Comparison of ENCODE assay signal across 8 cellular contexts in the genomic region with DNA sequence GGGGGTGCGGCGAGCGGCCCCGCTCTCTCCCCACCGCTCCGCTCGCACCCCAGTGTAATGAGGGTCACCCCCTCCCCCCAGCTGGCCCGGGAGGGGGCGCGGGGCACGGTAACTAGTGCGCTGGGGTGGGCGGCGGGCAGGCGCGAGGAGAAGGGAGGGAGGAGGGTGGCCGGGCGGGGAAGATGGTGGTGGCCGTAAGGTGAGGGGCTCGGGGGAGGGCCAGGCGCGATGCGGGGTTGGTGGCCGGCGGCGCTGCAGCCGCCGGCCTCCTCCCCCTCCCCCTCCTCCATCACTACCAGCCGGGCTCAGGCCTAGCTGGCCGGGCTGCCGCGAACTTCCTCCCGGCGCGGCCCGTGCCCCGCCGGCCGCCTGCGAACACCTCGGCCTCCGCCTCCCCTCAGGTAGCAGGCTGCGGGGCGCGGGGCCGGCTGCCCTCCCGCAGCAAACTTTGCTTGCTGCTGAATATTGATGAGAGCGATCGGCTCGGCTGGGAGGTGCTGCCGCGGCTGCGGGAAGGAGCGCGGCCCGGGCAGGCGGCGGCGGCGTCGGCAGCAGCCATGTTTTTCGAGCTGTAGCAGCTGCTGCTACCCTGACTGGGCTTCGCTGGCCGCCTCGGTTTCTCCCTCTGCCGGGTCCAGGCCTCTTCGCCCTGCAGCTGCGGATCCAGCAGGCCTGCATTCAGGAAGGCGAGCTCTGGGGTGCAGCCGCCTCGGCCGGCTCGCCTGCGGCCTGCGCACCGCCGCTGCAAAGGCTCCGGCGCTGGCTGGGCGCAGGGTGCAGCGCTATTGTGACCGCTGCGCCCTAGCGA. TPM values are rescaled to one million over a fixed set of nuclear protein-coding genes. Genes with fewer than 3 reads are reported as not detected.
DNase-seq lines count a peak whose midpoint lies in the region; ATAC-seq and TF ChIP-seq lines count a peak whose summit lies in the region.

No MANE protein-coding gene starts in this region.

- H3K27ac Mint-ChIP-seq in dendritic cell treated with granulocyte-macrophage colony-stimulating factor and Interleukin-4, amounts not matched to agents 40 ng/mL and 50 ng/mL, for 4 days: peak overlapping the region; percentile 92

- intact Hi-C loops in dendritic cell treated with granulocyte-macrophage colony-stimulating factor and Interleukin-4, amounts not matched to agents 40 ng/mL and 50 ng/mL, for 4 days (cut with micrococcal nuclease): loop anchor here (2.0 to 5.0 kb wide), 2 partner anchors 19 to 168 kb away; partner anchors contain the start of genes PRELID1 and RAB24
- intact Hi-C loops in lower leg skin (cut with DNase I; ENCODE audit: low total_unique reads): no loop called here

- peaks cover 50% of the 10 kb centered on the region for H3K4me1 Mint-ChIP-seq in dendritic cell treated with granulocyte-macrophage colony-stimulating factor and Interleukin-4, amounts not matched to agents 40 ng/mL and 50 ng/mL, for 4 days (ENCODE audit: low read depth)

- H3K4me3 Mint-ChIP-seq in dendritic cell treated with granulocyte-macrophage colony-stimulating factor and Interleukin-4, amounts not matched to agents 40 ng/mL and 50 ng/mL, for 4 days: peak overlapping the region; percentile 81

- peak; percentile 32 for ATAC-seq in GM21619 (IDR thresholded peaks at IDR 0.05; ENCODE audit: unreplicated experiment)

- H3K4me3 ChIP-seq in lower leg skin (ENCODE audit: low read depth, poor library complexity, severe bottlenecking): peak overlapping the region; percentile 54

- no peak for TF ChIP-seq POLR2A in lower leg skin (IDR thresholded peaks at IDR 0.05)

- H3K9me3 Mint-ChIP-seq in dendritic cell treated with granulocyte-macrophage colony-stimulating factor and Interleukin-4, amounts not matched to agents 40 ng/mL and 50 ng/mL, for 4 days: no peaks in the 10 kb centered on the region

- peaks cover 5% of the 10 kb centered on the region for H3K27me3 Mint-ChIP-seq in dendritic cell treated with granulocyte-macrophage colony-stimulating factor and Interleukin-4, amounts not matched to agents 40 ng/mL and 50 ng/mL, for 4 days

- WGBS in lower leg skin, 2 donors: 0 to 1% methylated on average over 19 to 52 of the region's 84 CpGs

- peak; percentile 55 for DNase-seq in EL
- DNase-seq in KG1 (lab: John Stamatoyannopoulos, UW): peak; percentile 34
- DNase-seq in activated CD4-positive, CD25-positive, alpha-beta regulatory T cell treated with anti-CD3 and anti-CD28 coated beads, Interleukin-2, amount 50 U/mL, for 72 hours: peak; percentile 69
- DNase-seq in lower leg skin (ENCODE audit: low spot score in 2 of 2): no peak
- peak; percentile 9 for DNase-seq in stimulated activated CD8-positive, alpha-beta memory T cell treated with anti-CD3 and anti-CD28 coated beads, Interleukin-15, amount 100 ng/mL, for 1 hour (ENCODE audit: low read depth)
- no peak for DNase-seq in ureter (ENCODE audit: low spot score)

- H3K36me3 Mint-ChIP-seq in dendritic cell treated with granulocyte-macrophage colony-stimulating factor and Interleukin-4, amounts not matched to agents 40 ng/mL and 50 ng/mL, for 4 days (ENCODE audit: low read depth): peaks cover 49% of the 10 kb centered on the region

- TF ChIP-seq CTCF in lower leg skin (IDR thresholded peaks at IDR 0.05): no peak

RNA-seq across cellular contexts. Expression of gene NSD1, which starts 0.5 kb away (rescaled TPM):
- total RNA-seq in lower leg skin (10 to 100 TPM; 25.1 to 36.8 (median 34.2) TPM), ureter (118 TPM)

RNA-seq across cellular contexts. Expression of gene FGFR4, which starts 47.3 kb away (rescaled TPM):
- total RNA-seq in lower leg skin (1 to 10 TPM in 2 of 4 donors, under 1 TPM in 2; 0.13 to 8.0 (median 1.1) TPM), ureter (6.4 TPM)

Comparison
In these comparisons a context has a peak if more than half of its experiments do, and no peak if none do; other contexts are left out.
1. DNase-seq: peak in EL (single experiment), KG1 (single experiment), activated CD4-positive, CD25-positive, alpha-beta regulatory T cell treated with anti-CD3 and anti-CD28 coated beads, Interleukin-2, amount 50 U/mL, for 72 hours (single experiment) and stimulated activated CD8-positive, alpha-beta memory T cell treated with anti-CD3 and anti-CD28 coated beads, Interleukin-15, amount 100 ng/mL, for 1 hour (single experiment); none in lower leg skin (0 of 2) and ureter (single experiment).